In the genomic region with DNA sequence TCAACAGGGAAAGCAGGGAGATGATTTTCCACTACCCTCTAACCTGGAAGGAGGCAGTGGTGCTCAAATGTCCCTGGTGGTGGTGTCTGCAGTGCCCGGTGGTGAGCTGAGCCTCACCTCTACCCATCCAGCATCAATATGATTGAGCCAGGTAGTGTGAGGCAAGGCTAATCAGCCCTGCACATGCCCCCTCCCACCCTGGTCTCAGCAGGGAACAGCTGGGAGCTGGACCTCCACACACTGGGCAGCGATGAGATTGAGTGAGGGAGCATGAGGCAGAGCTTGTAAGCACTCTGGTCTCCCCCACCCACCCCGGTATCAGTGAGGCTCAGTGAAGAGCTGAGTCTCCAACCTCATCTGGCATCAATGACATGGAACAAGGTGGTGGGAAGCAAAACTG, we compare ENCODE assay signal across 8 cellular contexts.
"Had no signal": no experiment of that assay in that cellular context is flagged by ENCODE, and none has a peak within 500 bp of the region (broad histone marks: within the 10 kb centered on the region; RNA-seq: fewer than 3 reads in every experiment).

No MANE protein-coding gene starts in this region.

- H3K4me3 ChIP-seq: GM23248 had no signal

- H3K27ac Mint-ChIP-seq: IgD-negative memory B cell had no signal

- H3K9ac ChIP-seq: GM23248 had no signal

- DNase-seq: GM23248, GOT3, H9, HCEC 1CT, KBM-7 had no signal

- H3K36me3 Mint-ChIP-seq: IgD-negative memory B cell had no signal

- H3K4me3 Mint-ChIP-seq: H9, IgD-negative memory B cell had no signal

- FAIRE-seq: H54, HTR-8/SVneo had no signal

- H3K4me1 Mint-ChIP-seq: IgD-negative memory B cell had no signal

- H3K27ac ChIP-seq: GM23248 had no signal

- H2AFZ ChIP-seq: GM23248 had no signal
